ENCODE assay signal across 3 cellular contexts in genomic region chr7:155132431-155132830, GRCh38.
"Had no signal": no experiment of that assay in that cellular context is flagged by ENCODE, and none has a peak within 500 bp of the region (broad histone marks: within the 10 kb centered on the region; RNA-seq: fewer than 3 reads in every experiment).

No MANE protein-coding gene starts in this region.

- DNase-seq: GDM1, GF-D8 had no signal

- ATAC-seq: GM12878 had no signal

- H3K4me3 ChIP-seq: GM12878 had no signal
